In the genomic region with DNA sequence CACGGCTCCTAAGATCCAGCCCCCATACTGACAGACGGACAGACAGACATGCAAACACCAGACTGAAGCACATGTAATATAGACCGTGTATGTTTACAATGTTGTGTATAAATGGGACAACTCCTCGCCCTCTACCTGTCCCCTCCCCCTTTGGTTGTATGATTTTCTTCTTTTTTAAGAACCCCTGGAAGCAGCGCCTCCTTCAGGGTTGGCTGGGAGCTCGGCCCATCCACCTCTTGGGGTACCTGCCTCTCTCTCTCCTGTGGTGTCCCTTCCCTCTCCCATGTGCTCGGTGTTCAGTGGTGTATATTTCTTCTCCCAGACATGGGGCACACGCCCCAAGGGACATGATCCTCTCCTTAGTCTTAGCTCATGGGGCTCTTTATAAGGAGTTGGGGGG, we compare ENCODE assay signal across 1 cellular context.
TF ChIP-seq lines count a peak whose summit lies in the region.

No MANE protein-coding gene starts in this region.

TF ChIP-seq in IMR-90, 13 proteins besides CTCF, POLR2A, EP300 and RAD21 (continued from another document):
- TF ChIP-seq MXI1 (IDR thresholded peaks at IDR 0.05; ENCODE audit: borderline replicate concordance, low read depth, low read length), result no peak
- no peak for TF ChIP-seq CEBPB (IDR thresholded peaks at IDR 0.05; ENCODE audit: low read depth, low read length)
- no peak for TF ChIP-seq SMC3 (IDR thresholded peaks at IDR 0.05; ENCODE audit: low read depth, low read length)
TF ChIP-seq in IMR-90: peak in this region for 0.
